Comparison of ENCODE assay signal across 8 cellular contexts in the genomic region with DNA sequence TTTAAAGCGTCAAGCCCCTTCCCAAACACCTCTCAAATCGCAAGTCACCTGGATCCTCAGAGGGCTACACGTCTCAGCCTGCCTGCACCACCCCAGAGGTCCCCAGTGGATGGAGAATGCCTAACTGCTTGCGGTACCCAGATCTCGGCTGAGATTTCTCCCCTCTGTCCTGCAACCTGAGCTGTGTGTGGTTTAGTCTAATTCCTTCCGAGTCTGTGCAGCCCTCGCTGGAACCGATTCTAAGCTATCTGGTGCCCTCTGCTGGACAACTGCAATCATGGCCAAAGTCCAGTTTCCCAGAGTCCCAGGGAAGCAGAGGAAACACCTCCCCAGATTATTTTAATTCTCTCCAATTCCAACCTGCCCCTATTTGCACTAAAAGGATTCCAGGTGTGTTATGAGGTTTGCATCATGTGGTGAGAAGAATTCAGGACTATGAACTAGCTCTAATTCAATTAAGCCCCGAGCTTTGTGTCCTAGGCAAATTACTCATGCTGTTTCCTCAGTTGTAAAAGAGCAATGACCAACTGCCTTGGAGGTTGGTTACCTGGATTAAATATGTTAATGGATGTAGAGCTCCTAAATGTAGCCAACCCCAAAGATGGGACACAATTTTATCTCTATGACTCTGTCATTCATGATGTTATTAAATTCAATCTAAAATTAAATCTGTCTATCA.
DNase-seq lines count a peak whose midpoint lies in the region; ATAC-seq, FAIRE-seq and TF ChIP-seq lines count a peak whose summit lies in the region.

No MANE protein-coding gene starts in this region.

- ATAC-seq in GM12878 = peak; percentile 94

- DNase-seq in ELR (ENCODE audit: low read depth) = peak; percentile 90
- peak; percentile 32 to 76 for DNase-seq in HAP-1 (ENCODE audit: low spot score in 2 of 2)
- DNase-seq in NCI-H1105 (lab: John Stamatoyannopoulos, UW) = peak; percentile 46
- DNase-seq in T1000 (lab: John Stamatoyannopoulos, UW) = peak; percentile 55
- peak; percentile 5 for DNase-seq in GM12878 (ENCODE audit: low read depth, low spot score)
- peak; percentile 39 for DNase-seq in iPS DF 6.9 (ENCODE audit: low read depth, low spot score)
- peak; percentile 23 to 55 (median 42) for DNase-seq in stimulated activated CD4-positive, alpha-beta T cell treated with anti-CD3 and anti-CD28 coated beads, Interleukin-12 subunit alpha, Interleukin-12 subunit beta, amount 100 ng/mL, for 48 hours (ENCODE audit: low read depth in 2 of 3, low spot score in 1 of 3)
- no peak for DNase-seq in mesenteric fat pad (ENCODE audit: low spot score)

- in situ Hi-C loops in HAP-1 (cut with MboI; ENCODE audit: low sequenced_read_pairs) = no loop called here
- in situ Hi-C loops in GM12878 (cut with MboI) = loop anchor here (5.0 kb wide), 1 partner anchor 1297 kb away; no protein-coding TSS in a partner anchor

- FAIRE-seq in GM12878 (lab: Jason Lieb, UNC) = peak; percentile 79

- no peak for TF ChIP-seq EP300 in GM12878 (IDR thresholded peaks at IDR 0.05; ENCODE audit: borderline replicate concordance in 1 of 2, control insufficient read depth in 1 of 2, low read depth in 2 of 2, low read length in 2 of 2)

- intact Hi-C loops in GM12878 (cut with micrococcal nuclease; ENCODE audit: unreplicated experiment) = loop anchor here (1.0 to 2.0 kb wide), 2 partner anchors 1194 to 1297 kb away; no protein-coding TSS in a partner anchor

- RAD21 ChIA-PET in GM12878 (lab: Charles Lee; ENCODE audit: unreplicated experiment) = interaction anchor here (0.8 to 3.1 kb wide), 9 partner anchors 10 to 1297 kb away, joined by 3 to 12 read pairs (median 5); no protein-coding TSS in a partner anchor

- no peak overlapping the region for H2AFZ ChIP-seq in GM12878 (ENCODE audit: control insufficient read depth, low read depth, low read length)

- TF ChIP-seq CTCF in GM12878 (IDR thresholded peaks at IDR 0.05 in 2 of 3, conservative IDR thresholded peaks at IDR 0.05 in 1 of 3; ENCODE audit: control insufficient read depth in 2 of 3, extremely low read depth in 1 of 3, insufficient read depth in 1 of 3, low read depth in 3 of 3, low read length in 3 of 3) = peak; percentile 84 to 91 (median 84)

- no peak overlapping the region for H3K9ac ChIP-seq in GM12878 (ENCODE audit: control insufficient read depth, insufficient read depth, low read length)

- no peaks in the 10 kb centered on the region for H3K4me1 ChIP-seq in HAP-1
- H3K4me1 ChIP-seq in GM12878 (ENCODE audit: control insufficient read depth, insufficient read depth, low read length) = no peaks in the 10 kb centered on the region
- H3K4me1 ChIP-seq in iPS DF 6.9 (ENCODE audit: control insufficient read depth, insufficient read depth, low read length) = no peaks in the 10 kb centered on the region

- SMC1A ChIA-PET in GM12878 (lab: Charles Lee; ENCODE audit: uncharacterized antibody, unreplicated experiment) = interaction anchor here (1.0 to 2.2 kb wide), 6 partner anchors 10 to 1297 kb away, joined by 3 to 12 read pairs (median 5); no protein-coding TSS in a partner anchor

- no peaks in the 10 kb centered on the region for H3K79me2 ChIP-seq in GM12878 (ENCODE audit: control insufficient read depth, insufficient read depth, low read length)

- H3K36me3 ChIP-seq in HAP-1 (replicated peaks) = no peaks in the 10 kb centered on the region
- H3K36me3 ChIP-seq in GM12878 (ENCODE audit: control insufficient read depth in 2 of 2, insufficient read depth in 2 of 2, low read length in 1 of 2) = no peaks in the 10 kb centered on the region
- H3K36me3 ChIP-seq in iPS DF 6.9 (ENCODE audit: control insufficient read depth, insufficient read depth, low read length) = no peaks in the 10 kb centered on the region

- H3K27ac ChIP-seq in GM12878 (ENCODE audit: control insufficient read depth, insufficient read depth) (no peak overlapping the region), iPS DF 6.9 (ENCODE audit: low read length) (no peak overlapping the region)

- no TSS peak for BruUV-seq in GM12878 (replicated peaks; lab: Mats Ljungman, UMichigan)

- no peak overlapping the region for H3K4me2 ChIP-seq in GM12878 (ENCODE audit: control insufficient read depth, insufficient read depth)

- no peak for TF ChIP-seq POLR2A in GM12878 (IDR thresholded peaks at IDR 0.05; ENCODE audit: low read depth, low read length)

- POLR2A ChIA-PET in GM12878 (lab: Charles Lee) = no interaction called here

- H3K27me3 ChIP-seq in HAP-1 (ENCODE audit: low read depth) = peaks cover 7% of the 10 kb centered on the region; the same call in 1 of the 2 replicates
- no peaks in the 10 kb centered on the region; a peak in 1 of 4 replicates for H3K27me3 ChIP-seq in GM12878 (replicated peaks in 1 of 2; ENCODE audit: control insufficient read depth in 2 of 2, insufficient read depth in 2 of 2, low read length in 1 of 2)
- no peaks in the 10 kb centered on the region for H3K27me3 ChIP-seq in iPS DF 6.9 (ENCODE audit: control insufficient read depth, insufficient read depth, low read length)

- H3K9me3 ChIP-seq in HAP-1 (no peaks in the 10 kb centered on the region), GM12878 (replicated peaks; ENCODE audit: control insufficient read depth, insufficient read depth, low read length) (no peaks in the 10 kb centered on the region), iPS DF 6.9 (ENCODE audit: control insufficient read depth, insufficient read depth, low read length) (no peaks in the 10 kb centered on the region)

- WGBS in GM12878 (ENCODE audit: insufficient coverage, insufficient replicate concordance, low lambda C conversion rate, missing lambda C conversion rate) = 35% methylated on average over 9 of the region's 9 CpGs
- WGBS in iPS DF 6.9 (ENCODE audit: insufficient coverage, insufficient read length) = no CpG with 5 or more reads among the region's 9 CpGs

- no peaks in the 10 kb centered on the region for H4K20me1 ChIP-seq in GM12878 (ENCODE audit: control insufficient read depth, insufficient read depth)

- no peak overlapping the region for H3K4me3 ChIP-seq in HAP-1
- H3K4me3 ChIP-seq in GM12878 = no peak overlapping the region
- no peak overlapping the region for H3K4me3 ChIP-seq in iPS DF 6.9 (ENCODE audit: low read length)

- peak; percentile 87 for TF ChIP-seq RAD21 in GM12878 (IDR thresholded peaks at IDR 0.05; ENCODE audit: insufficient read depth, low read depth, low read length)

- CTCF ChIA-PET in GM12878 (lab: Yijun Ruan, JAX) = interaction anchor here (0.7 to 2.8 kb wide), 22 partner anchors 9 to 1575 kb away, joined by 3 to 25 read pairs (median 4); no protein-coding TSS in a partner anchor

TF ChIP-seq in GM12878, 131 proteins besides CTCF, POLR2A, EP300 and RAD21 (continues in another document):
- TF ChIP-seq ZBTB11 (CRISPR knock-in tag; IDR thresholded peaks at IDR 0.05) = no peak
